1 cellular context compared by ENCODE assay signal in the genomic region with DNA sequence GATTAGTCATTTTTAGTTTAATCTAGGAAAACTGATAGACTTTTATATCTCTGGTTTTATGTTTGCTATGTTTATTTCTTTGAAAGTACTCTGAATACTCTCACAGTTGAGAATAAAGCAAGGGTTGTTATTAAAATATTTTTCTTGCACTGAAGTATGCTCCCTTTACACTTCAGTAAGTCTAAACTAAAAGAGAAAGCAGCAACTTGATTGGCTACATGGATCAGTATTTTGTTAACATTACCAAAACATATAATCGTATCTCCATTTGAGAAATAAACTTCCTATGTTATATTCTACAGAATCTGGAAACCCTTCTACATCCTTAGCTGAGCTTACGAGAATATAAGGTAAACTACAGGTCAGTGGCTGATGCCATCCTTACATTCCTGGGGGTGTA.
TF ChIP-seq lines count a peak whose summit lies in the region.

No MANE protein-coding gene starts in this region.

TF ChIP-seq in SK-N-SH, 30 proteins besides CTCF, POLR2A, EP300 and RAD21 (continued from another document):
- TF ChIP-seq, protein P1, sequence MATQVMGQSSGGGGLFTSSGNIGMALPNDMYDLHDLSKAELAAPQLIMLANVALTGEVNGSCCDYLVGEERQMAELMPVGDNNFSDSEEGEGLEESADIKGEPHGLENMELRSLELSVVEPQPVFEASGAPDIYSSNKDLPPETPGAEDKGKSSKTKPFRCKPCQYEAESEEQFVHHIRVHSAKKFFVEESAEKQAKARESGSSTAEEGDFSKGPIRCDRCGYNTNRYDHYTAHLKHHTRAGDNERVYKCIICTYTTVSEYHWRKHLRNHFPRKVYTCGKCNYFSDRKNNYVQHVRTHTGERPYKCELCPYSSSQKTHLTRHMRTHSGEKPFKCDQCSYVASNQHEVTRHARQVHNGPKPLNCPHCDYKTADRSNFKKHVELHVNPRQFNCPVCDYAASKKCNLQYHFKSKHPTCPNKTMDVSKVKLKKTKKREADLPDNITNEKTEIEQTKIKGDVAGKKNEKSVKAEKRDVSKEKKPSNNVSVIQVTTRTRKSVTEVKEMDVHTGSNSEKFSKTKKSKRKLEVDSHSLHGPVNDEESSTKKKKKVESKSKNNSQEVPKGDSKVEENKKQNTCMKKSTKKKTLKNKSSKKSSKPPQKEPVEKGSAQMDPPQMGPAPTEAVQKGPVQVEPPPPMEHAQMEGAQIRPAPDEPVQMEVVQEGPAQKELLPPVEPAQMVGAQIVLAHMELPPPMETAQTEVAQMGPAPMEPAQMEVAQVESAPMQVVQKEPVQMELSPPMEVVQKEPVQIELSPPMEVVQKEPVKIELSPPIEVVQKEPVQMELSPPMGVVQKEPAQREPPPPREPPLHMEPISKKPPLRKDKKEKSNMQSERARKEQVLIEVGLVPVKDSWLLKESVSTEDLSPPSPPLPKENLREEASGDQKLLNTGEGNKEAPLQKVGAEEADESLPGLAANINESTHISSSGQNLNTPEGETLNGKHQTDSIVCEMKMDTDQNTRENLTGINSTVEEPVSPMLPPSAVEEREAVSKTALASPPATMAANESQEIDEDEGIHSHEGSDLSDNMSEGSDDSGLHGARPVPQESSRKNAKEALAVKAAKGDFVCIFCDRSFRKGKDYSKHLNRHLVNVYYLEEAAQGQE (IDR thresholded peaks at IDR 0.05; ENCODE audit: low read depth, low read length): no peak
- no peak for TF ChIP-seq TAF1 (IDR thresholded peaks at IDR 0.05; ENCODE audit: borderline replicate concordance, low read depth, low read length)
- TF ChIP-seq, protein P2, sequence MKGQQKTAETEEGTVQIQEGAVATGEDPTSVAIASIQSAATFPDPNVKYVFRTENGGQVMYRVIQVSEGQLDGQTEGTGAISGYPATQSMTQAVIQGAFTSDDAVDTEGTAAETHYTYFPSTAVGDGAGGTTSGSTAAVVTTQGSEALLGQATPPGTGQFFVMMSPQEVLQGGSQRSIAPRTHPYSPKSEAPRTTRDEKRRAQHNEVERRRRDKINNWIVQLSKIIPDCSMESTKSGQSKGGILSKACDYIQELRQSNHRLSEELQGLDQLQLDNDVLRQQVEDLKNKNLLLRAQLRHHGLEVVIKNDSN (IDR thresholded peaks at IDR 0.05; ENCODE audit: borderline replicate concordance, low read depth): no peak
- TF ChIP-seq FOSL2 (IDR thresholded peaks at IDR 0.05; ENCODE audit: borderline replicate concordance, low read depth): no peak
- TF ChIP-seq, protein P3, sequence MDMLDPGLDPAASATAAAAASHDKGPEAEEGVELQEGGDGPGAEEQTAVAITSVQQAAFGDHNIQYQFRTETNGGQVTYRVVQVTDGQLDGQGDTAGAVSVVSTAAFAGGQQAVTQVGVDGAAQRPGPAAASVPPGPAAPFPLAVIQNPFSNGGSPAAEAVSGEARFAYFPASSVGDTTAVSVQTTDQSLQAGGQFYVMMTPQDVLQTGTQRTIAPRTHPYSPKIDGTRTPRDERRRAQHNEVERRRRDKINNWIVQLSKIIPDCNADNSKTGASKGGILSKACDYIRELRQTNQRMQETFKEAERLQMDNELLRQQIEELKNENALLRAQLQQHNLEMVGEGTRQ (IDR thresholded peaks at IDR 0.05; ENCODE audit: borderline replicate concordance, low read depth, low read length): no peak
- no peak for TF ChIP-seq SIN3A (IDR thresholded peaks at IDR 0.05; ENCODE audit: borderline replicate concordance, low read depth, low read length)
- TF ChIP-seq EZH2phosphoT487 (IDR thresholded peaks at IDR 0.05; ENCODE audit: borderline replicate concordance, low read depth): no peak
